ENCODE assay signal across 9 cellular contexts in the genomic region with DNA sequence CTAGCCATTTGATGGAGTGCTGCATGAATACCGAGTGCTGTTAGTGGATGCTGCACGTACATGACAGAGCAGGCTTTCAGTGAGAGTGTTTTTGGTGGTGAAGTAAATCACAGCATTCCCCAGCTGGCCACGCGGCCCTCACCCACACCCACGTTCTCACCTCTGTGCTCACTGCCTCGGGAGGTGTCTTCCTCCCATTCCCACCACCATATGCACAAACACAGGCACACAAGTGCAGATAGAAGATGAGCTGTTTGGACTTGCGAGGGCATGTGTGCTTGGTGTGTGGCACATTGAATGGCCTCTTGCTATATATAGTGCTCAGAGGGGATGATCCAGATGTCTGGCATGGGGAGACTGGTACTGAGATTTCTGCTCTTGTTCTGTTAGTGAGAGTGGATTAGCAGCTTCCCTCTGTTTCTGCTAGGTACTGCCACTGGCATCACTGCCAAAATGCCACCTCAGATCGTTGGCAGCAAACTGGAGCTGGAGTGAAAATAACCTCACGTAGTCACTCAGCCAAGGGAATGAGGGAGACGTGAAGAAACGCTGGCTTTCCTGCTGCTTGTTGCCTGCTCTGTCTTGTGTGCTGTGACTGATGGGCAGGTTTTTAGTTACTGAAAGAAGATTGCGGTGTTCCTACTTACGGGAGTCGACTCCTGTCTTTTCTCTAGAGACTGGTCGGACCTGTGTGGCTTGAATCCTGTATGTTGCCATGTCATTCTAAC. TPM values are rescaled to one million over a fixed set of nuclear protein-coding genes. Genes with fewer than 3 reads are reported as not detected.
DNase-seq lines count a peak whose midpoint lies in the region; ATAC-seq, FAIRE-seq and TF ChIP-seq lines count a peak whose summit lies in the region.
"Had no signal": no experiment of that assay in that cellular context is flagged by ENCODE, and none has a peak within 500 bp of the region (broad histone marks: within the 10 kb centered on the region; RNA-seq: fewer than 3 reads in every experiment).

No MANE protein-coding gene starts in this region.

- no peak overlapping the region for H3K9ac ChIP-seq in DND-41 (ENCODE audit: low read depth, low read length)

- H4K20me1 ChIP-seq in DND-41 (ENCODE audit: insufficient read depth, low read length), result peaks cover 96% of the 10 kb centered on the region

- DNase-seq in DND-41, result no peak
- no peak for DNase-seq in WTC11 (ENCODE audit: low spot score)
- peak; percentile 33 for DNase-seq in fibroblast of the aortic adventitia (ENCODE audit: low read depth)
- no peak for DNase-seq in osteocyte (ENCODE audit: extremely low spot score, unreplicated experiment)
- no peak for DNase-seq in HTR-8/SVneo (ENCODE audit: insufficient read length, low spot score)

- no peak overlapping the region for H2AFZ ChIP-seq in DND-41 (ENCODE audit: low read depth, low read length)

- H3K4me1 ChIP-seq in DND-41 (ENCODE audit: insufficient read depth, low read length), result peaks cover 5% of the 10 kb centered on the region; the same call in 1 of the 2 replicates

- no peaks in the 10 kb centered on the region for H3K27me3 Mint-ChIP-seq in WTC11 (ENCODE audit: low read depth)
- H3K27me3 Mint-ChIP-seq in osteocyte (ENCODE audit: unreplicated experiment), result no peaks in the 10 kb centered on the region
- H3K27me3 Mint-ChIP-seq: IgD-negative memory B cell had no signal

- H3K9me3 Mint-ChIP-seq in WTC11, result no peaks in the 10 kb centered on the region
- H3K9me3 Mint-ChIP-seq in osteocyte (ENCODE audit: unreplicated experiment), result no peaks in the 10 kb centered on the region
- H3K9me3 Mint-ChIP-seq: IgD-negative memory B cell had no signal

- H3K4me3 Mint-ChIP-seq in WTC11 (peak overlapping the region; percentile 34), osteocyte (ENCODE audit: unreplicated experiment) (no peak overlapping the region)

- H3K27ac ChIP-seq in DND-41 (ENCODE audit: low read length), result 0 out of 2 replicates have a peak overlapping the region, but pooled peaks have one; percentile 5

- H3K4me3 ChIP-seq in DND-41 (ENCODE audit: low read depth in 1 of 2, low read length in 2 of 2) (no peak overlapping the region), fibroblast of the aortic adventitia (ENCODE audit: low read depth, low read length) (no peak overlapping the region)

- no peaks in the 10 kb centered on the region for H3K27me3 ChIP-seq in DND-41 (ENCODE audit: insufficient read depth, low read length, poor library complexity)

- H3K79me2 ChIP-seq in DND-41 (ENCODE audit: insufficient read depth, low read length), result peaks cover 100% of the 10 kb centered on the region

- peaks cover 67% of the 10 kb centered on the region for H3K36me3 ChIP-seq in DND-41 (ENCODE audit: insufficient read depth, low read length)

- H3K4me2 ChIP-seq in DND-41 (ENCODE audit: insufficient read depth, low read length), result no peak overlapping the region

- no peak for FAIRE-seq in HTR-8/SVneo (lab: Jason Lieb, UNC)

- no peak for TF ChIP-seq CTCF in DND-41 (IDR thresholded peaks at IDR 0.05; ENCODE audit: borderline replicate concordance, extremely low read depth, low read length, poor library complexity, severe bottlenecking)
- no peak for TF ChIP-seq CTCF in WTC11 (IDR thresholded peaks at IDR 0.05)
- no peak for TF ChIP-seq CTCF in fibroblast of the aortic adventitia (IDR thresholded peaks at IDR 0.05; ENCODE audit: insufficient read depth, low read length)
- no peak for TF ChIP-seq CTCF in osteocyte (IDR thresholded peaks at IDR 0.05)

- H3K9me3 ChIP-seq in DND-41 (ENCODE audit: insufficient read depth, low read length, severe bottlenecking), result no peaks in the 10 kb centered on the region

- CTCF ChIA-PET in WTC11 (lab: Charles Lee), result interaction anchor here (1.5 to 2.2 kb wide), 2 partner anchors 17 to 31 kb away, joined by 5 to 8 read pairs; no protein-coding TSS in a partner anchor

- peaks cover 39% of the 10 kb centered on the region for H3K36me3 Mint-ChIP-seq in WTC11
- peaks cover 10% of the 10 kb centered on the region for H3K36me3 Mint-ChIP-seq in osteocyte (ENCODE audit: unreplicated experiment)

- peaks cover 86% of the 10 kb centered on the region for H3K4me1 Mint-ChIP-seq in WTC11
- H3K4me1 Mint-ChIP-seq in osteocyte (ENCODE audit: unreplicated experiment), result peaks cover 31% of the 10 kb centered on the region

- POLR2A ChIA-PET in WTC11 (lab: Charles Lee), result interaction anchor here (0.6 kb wide), 1 partner anchor 490 kb away, joined by 3 read pairs; no protein-coding TSS in a partner anchor

- ATAC-seq in DND-41 (ENCODE audit: insufficient read depth, low read depth), result no peak
- ATAC-seq in WTC11, result peak; percentile 9
- ATAC-seq in HG03378 (IDR thresholded peaks at IDR 0.05; ENCODE audit: unreplicated experiment), result no peak
- ATAC-seq in activated CD4-positive, CD25-positive, alpha-beta regulatory T cell treated with anti-CD3 and anti-CD28 coated beads, Interleukin-2, amount 50 U/mL, for 24 hours, result no peak
- ATAC-seq in GM21737 (IDR thresholded peaks at IDR 0.05; ENCODE audit: unreplicated experiment), result no peak

- H3K27ac Mint-ChIP-seq in WTC11 (peak overlapping the region; percentile 90), osteocyte (ENCODE audit: unreplicated experiment) (peak overlapping the region; percentile 1)

TF ChIP-seq in WTC11, 78 proteins besides CTCF, POLR2A, EP300 and RAD21 (continues in another document):
- TF ChIP-seq GABPB1 (CRISPR knock-in tag; IDR thresholded peaks at IDR 0.05), result no peak
- no peak for TF ChIP-seq ZNF138 (CRISPR knock-in tag; conservative IDR thresholded peaks at IDR 0.05)
- no peak for TF ChIP-seq USF2 (CRISPR knock-in tag; IDR thresholded peaks at IDR 0.05)
- TF ChIP-seq EMX1 (CRISPR knock-in tag; IDR thresholded peaks at IDR 0.05), result no peak
- TF ChIP-seq, protein P1, sequence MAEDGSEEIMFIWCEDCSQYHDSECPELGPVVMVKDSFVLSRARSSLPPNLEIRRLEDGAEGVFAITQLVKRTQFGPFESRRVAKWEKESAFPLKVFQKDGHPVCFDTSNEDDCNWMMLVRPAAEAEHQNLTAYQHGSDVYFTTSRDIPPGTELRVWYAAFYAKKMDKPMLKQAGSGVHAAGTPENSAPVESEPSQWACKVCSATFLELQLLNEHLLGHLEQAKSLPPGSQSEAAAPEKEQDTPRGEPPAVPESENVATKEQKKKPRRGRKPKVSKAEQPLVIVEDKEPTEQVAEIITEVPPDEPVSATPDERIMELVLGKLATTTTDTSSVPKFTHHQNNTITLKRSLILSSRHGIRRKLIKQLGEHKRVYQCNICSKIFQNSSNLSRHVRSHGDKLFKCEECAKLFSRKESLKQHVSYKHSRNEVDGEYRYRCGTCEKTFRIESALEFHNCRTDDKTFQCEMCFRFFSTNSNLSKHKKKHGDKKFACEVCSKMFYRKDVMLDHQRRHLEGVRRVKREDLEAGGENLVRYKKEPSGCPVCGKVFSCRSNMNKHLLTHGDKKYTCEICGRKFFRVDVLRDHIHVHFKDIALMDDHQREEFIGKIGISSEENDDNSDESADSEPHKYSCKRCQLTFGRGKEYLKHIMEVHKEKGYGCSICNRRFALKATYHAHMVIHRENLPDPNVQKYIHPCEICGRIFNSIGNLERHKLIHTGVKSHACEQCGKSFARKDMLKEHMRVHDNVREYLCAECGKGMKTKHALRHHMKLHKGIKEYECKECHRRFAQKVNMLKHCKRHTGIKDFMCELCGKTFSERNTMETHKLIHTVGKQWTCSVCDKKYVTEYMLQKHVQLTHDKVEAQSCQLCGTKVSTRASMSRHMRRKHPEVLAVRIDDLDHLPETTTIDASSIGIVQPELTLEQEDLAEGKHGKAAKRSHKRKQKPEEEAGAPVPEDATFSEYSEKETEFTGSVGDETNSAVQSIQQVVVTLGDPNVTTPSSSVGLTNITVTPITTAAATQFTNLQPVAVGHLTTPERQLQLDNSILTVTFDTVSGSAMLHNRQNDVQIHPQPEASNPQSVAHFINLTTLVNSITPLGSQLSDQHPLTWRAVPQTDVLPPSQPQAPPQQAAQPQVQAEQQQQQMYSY (CRISPR knock-in tag; IDR thresholded peaks at IDR 0.05), result no peak
- TF ChIP-seq ETV6 (CRISPR knock-in tag; IDR thresholded peaks at IDR 0.05), result peak; percentile 27; the same call in 1 of the 2 replicates
- TF ChIP-seq, protein P2, sequence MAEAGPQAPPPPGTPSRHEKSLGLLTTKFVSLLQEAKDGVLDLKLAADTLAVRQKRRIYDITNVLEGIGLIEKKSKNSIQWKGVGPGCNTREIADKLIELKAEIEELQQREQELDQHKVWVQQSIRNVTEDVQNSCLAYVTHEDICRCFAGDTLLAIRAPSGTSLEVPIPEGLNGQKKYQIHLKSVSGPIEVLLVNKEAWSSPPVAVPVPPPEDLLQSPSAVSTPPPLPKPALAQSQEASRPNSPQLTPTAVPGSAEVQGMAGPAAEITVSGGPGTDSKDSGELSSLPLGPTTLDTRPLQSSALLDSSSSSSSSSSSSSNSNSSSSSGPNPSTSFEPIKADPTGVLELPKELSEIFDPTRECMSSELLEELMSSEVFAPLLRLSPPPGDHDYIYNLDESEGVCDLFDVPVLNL (CRISPR knock-in tag; IDR thresholded peaks at IDR 0.05; ENCODE audit: borderline replicate concordance, low read depth), result no peak
- TF ChIP-seq, protein P3, sequence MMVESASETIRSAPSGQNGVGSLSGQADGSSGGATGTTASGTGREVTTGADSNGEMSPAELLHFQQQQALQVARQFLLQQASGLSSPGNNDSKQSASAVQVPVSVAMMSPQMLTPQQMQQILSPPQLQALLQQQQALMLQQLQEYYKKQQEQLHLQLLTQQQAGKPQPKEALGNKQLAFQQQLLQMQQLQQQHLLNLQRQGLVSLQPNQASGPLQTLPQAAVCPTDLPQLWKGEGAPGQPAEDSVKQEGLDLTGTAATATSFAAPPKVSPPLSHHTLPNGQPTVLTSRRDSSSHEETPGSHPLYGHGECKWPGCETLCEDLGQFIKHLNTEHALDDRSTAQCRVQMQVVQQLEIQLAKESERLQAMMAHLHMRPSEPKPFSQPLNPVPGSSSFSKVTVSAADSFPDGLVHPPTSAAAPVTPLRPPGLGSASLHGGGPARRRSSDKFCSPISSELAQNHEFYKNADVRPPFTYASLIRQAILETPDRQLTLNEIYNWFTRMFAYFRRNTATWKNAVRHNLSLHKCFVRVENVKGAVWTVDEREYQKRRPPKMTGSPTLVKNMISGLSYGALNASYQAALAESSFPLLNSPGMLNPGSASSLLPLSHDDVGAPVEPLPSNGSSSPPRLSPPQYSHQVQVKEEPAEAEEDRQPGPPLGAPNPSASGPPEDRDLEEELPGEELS (CRISPR knock-in tag; IDR thresholded peaks at IDR 0.05), result 0 out of 2 replicates have a peak, but pooled peaks have one; percentile 38

RNA-seq across cellular contexts. Expression of gene DNAJB6, which starts 19.1 kb away (rescaled TPM):
- total RNA-seq in WTC11 (2021) (264 to 288 TPM (median 268 TPM) in 3 replicates), fibroblast of the aortic adventitia (ENCODE audit: low replicate concordance) (86.6 and 140 TPM in 2 replicates), osteocyte (111 and 112 TPM in 2 replicates)
